1 cellular context compared by ENCODE assay signal in the genomic region with DNA sequence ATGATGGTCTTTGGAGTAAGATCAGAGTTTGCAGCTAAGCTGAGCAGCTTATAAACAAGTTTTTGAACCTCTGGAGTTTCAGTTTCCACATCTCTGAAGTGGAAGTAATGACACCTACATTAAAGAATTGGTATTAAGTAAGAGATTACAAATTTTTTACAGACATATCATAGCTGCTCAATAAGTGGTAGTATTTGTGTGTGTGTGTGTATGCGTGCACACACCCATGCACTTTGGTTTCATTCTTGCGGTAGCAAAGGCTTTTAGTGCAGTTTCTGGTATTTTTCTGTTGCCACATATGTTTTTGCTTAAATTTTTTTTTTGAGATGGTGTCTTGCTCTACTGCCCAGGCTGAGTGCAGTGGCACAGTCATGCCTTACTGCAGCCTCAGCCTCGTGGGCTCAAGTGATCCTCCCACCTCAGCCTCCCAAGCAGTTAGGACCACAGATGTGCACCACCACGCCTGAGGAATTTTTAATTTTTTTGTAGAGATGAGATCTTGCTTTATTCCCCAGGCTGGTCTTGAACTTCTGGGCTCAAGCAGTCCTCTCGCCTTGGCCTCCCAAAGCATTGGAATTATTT.
TF ChIP-seq lines count a peak whose summit lies in the region.

No MANE protein-coding gene starts in this region.

TF ChIP-seq in IMR-90, 13 proteins besides CTCF, POLR2A, EP300 and RAD21:
- TF ChIP-seq, protein P1, sequence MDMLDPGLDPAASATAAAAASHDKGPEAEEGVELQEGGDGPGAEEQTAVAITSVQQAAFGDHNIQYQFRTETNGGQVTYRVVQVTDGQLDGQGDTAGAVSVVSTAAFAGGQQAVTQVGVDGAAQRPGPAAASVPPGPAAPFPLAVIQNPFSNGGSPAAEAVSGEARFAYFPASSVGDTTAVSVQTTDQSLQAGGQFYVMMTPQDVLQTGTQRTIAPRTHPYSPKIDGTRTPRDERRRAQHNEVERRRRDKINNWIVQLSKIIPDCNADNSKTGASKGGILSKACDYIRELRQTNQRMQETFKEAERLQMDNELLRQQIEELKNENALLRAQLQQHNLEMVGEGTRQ (IDR thresholded peaks at IDR 0.05; ENCODE audit: low read depth, low read length) = no peak
- no peak for TF ChIP-seq MXI1 (IDR thresholded peaks at IDR 0.05; ENCODE audit: borderline replicate concordance, low read depth, low read length)
- no peak for TF ChIP-seq SMC3 (IDR thresholded peaks at IDR 0.05; ENCODE audit: low read depth, low read length)
- no peak for TF ChIP-seq MAZ (IDR thresholded peaks at IDR 0.05; ENCODE audit: borderline replicate concordance, low read depth, low read length)
- no peak for TF ChIP-seq ELK1 (IDR thresholded peaks at IDR 0.05; ENCODE audit: borderline replicate concordance, low read depth, low read length)
- TF ChIP-seq FOS (IDR thresholded peaks at IDR 0.05; ENCODE audit: low read depth, low read length) = no peak
- no peak for TF ChIP-seq CHD1 (IDR thresholded peaks at IDR 0.05; ENCODE audit: low read depth, low read length)
- TF ChIP-seq BHLHE40 (IDR thresholded peaks at IDR 0.05; ENCODE audit: low read depth, low read length) = no peak
- no peak for TF ChIP-seq RCOR1 (IDR thresholded peaks at IDR 0.05; ENCODE audit: insufficient replicate concordance, low read length)
- no peak for TF ChIP-seq CEBPB (IDR thresholded peaks at IDR 0.05; ENCODE audit: low read depth, low read length)
- no peak for TF ChIP-seq RFX5 (IDR thresholded peaks at IDR 0.05; ENCODE audit: low read depth, low read length)
- TF ChIP-seq NFE2L2 (IDR thresholded peaks at IDR 0.05; ENCODE audit: low read depth, low read length) = no peak
- TF ChIP-seq MAFK (IDR thresholded peaks at IDR 0.05; ENCODE audit: low read depth, low read length) = no peak
TF ChIP-seq in IMR-90: peak in this region for 0.
